11 cellular contexts compared by ENCODE assay signal in genomic region chr18:13563390-13563805, GRCh38.
A peak's percentile ranks its signal among the peaks of the same experiment; 100 is the strongest.
DNase-seq lines count a peak whose midpoint lies in the region; ATAC-seq and TF ChIP-seq lines count a peak whose summit lies in the region.
"Had no signal": no experiment of that assay in that cellular context is flagged by ENCODE, and none has a peak within 500 bp of the region (broad histone marks: within the 10 kb centered on the region; RNA-seq: fewer than 3 reads in every experiment).

No MANE protein-coding gene starts in this region.

- no peaks in the 10 kb centered on the region for H3K9me3 ChIP-seq in CD4-positive, CD25-positive, alpha-beta regulatory T cell (ENCODE audit: control insufficient read depth in 2 of 2, low read length in 2 of 2)
- no peaks in the 10 kb centered on the region for H3K9me3 ChIP-seq in Loucy (ENCODE audit: insufficient read depth, low read depth, low read length)

- H3F3A ChIP-seq in Loucy (ENCODE audit: low read depth), result no peaks in the 10 kb centered on the region

- H3K9me2 ChIP-seq in Loucy (replicated peaks; ENCODE audit: low read depth, low read length), result no peaks in the 10 kb centered on the region

- no peaks in the 10 kb centered on the region for H3K27me3 ChIP-seq in CD4-positive, CD25-positive, alpha-beta regulatory T cell (ENCODE audit: control insufficient read depth, insufficient read depth, low read length)
- no peaks in the 10 kb centered on the region for H3K27me3 ChIP-seq in Loucy (ENCODE audit: insufficient read depth, low read length, poor library complexity, severe bottlenecking)

- H3K36me3 Mint-ChIP-seq in CD4-positive, CD25-positive, alpha-beta regulatory T cell, result peaks cover 14% of the 10 kb centered on the region
- H3K36me3 Mint-ChIP-seq in naive B cell, result no peaks in the 10 kb centered on the region

- no peaks in the 10 kb centered on the region for H3K27me3 Mint-ChIP-seq in CD4-positive, CD25-positive, alpha-beta regulatory T cell
- no peaks in the 10 kb centered on the region for H3K27me3 Mint-ChIP-seq in naive B cell

- no peak overlapping the region for H3K4me3 ChIP-seq in CD4-positive, CD25-positive, alpha-beta regulatory T cell (ENCODE audit: low read depth, low read length)
- H3K4me3 ChIP-seq in Loucy (ENCODE audit: low read length, poor library complexity, severe bottlenecking) (no peak overlapping the region), coronary artery (no peak overlapping the region)

- H3K36me3 ChIP-seq in CD4-positive, CD25-positive, alpha-beta regulatory T cell (ENCODE audit: control insufficient read depth, insufficient read depth, low read length), result peaks cover 4% of the 10 kb centered on the region
- H3K36me3 ChIP-seq in Loucy (ENCODE audit: insufficient read depth, low read length), result no peaks in the 10 kb centered on the region

- H3K79me2 ChIP-seq in Loucy (ENCODE audit: insufficient read depth, low read length), result peaks cover 5% of the 10 kb centered on the region; the same call in 1 of the 2 replicates

- TF ChIP-seq CTCF in Loucy (conservative IDR thresholded peaks at IDR 0.05; ENCODE audit: low read length) (no peak), coronary artery (IDR thresholded peaks at IDR 0.05) (no peak)

- H3K4me1 ChIP-seq in CD4-positive, CD25-positive, alpha-beta regulatory T cell (ENCODE audit: control insufficient read depth, insufficient read depth, low read length, poor library complexity, severe bottlenecking), result peaks cover 35% of the 10 kb centered on the region
- H3K4me1 ChIP-seq in Loucy (ENCODE audit: insufficient read depth, low read length, poor library complexity, severe bottlenecking), result peaks cover 32% of the 10 kb centered on the region

- no peaks in the 10 kb centered on the region for H4K20me1 ChIP-seq in Loucy (ENCODE audit: insufficient read depth, low read length, poor library complexity, severe bottlenecking)

- H3K4me3 Mint-ChIP-seq in CD4-positive, CD25-positive, alpha-beta regulatory T cell, result peak overlapping the region in 1 of 4 donors; percentile 30
- H3K4me3 Mint-ChIP-seq in naive B cell, result peak overlapping the region; percentile 39 to 90 (median 72)

- no peak overlapping the region for H2AFZ ChIP-seq in Loucy (ENCODE audit: low read length)

- H3K9ac ChIP-seq in Loucy (ENCODE audit: low read depth, low read length, poor library complexity, severe bottlenecking), result no peak overlapping the region

- H3K27ac ChIP-seq in CD4-positive, CD25-positive, alpha-beta regulatory T cell (ENCODE audit: insufficient read depth, low read length, poor library complexity, severe bottlenecking), result no peak overlapping the region
- H3K27ac ChIP-seq in coronary artery, result no peak overlapping the region

- no peaks in the 10 kb centered on the region for H3K9me3 Mint-ChIP-seq in CD4-positive, CD25-positive, alpha-beta regulatory T cell
- H3K9me3 Mint-ChIP-seq in naive B cell, result no peaks in the 10 kb centered on the region

- H3K4me2 ChIP-seq in Loucy (ENCODE audit: low read depth, low read length, poor library complexity, severe bottlenecking), result peak overlapping the region; percentile 10

- DNase-seq in CD4-positive, CD25-positive, alpha-beta regulatory T cell, result no peak
- DNase-seq in anterior cingulate cortex (lab: John Stamatoyannopoulos, UW) (peak in 30 of 58 donors; percentile 15 to 73 (median 40)), naive B cell (peak; percentile 68), coronary artery (ENCODE audit: low spot score) (no peak), COLO829 (ENCODE audit: low spot score) (no peak)
- DNase-seq: amniotic stem cell, NCI-H1694, T-helper 9 cell had no signal

- H3K4me1 Mint-ChIP-seq in CD4-positive, CD25-positive, alpha-beta regulatory T cell, result peaks cover 34 to 85% (median 60%) of the 10 kb centered on the region in 4 donors
- peaks cover 46 to 71% (median 54%) of the 10 kb centered on the region in 3 donors for H3K4me1 Mint-ChIP-seq in naive B cell

- ATAC-seq in CD4-positive, CD25-positive, alpha-beta regulatory T cell (ENCODE audit: low read depth in 2 of 2), result no peak
- ATAC-seq in naive B cell (ENCODE audit: low read depth in 2 of 2) (peak; percentile 19 to 25), GM19395 (IDR thresholded peaks at IDR 0.05; ENCODE audit: unreplicated experiment) (no peak), GM18907 (IDR thresholded peaks at IDR 0.05; ENCODE audit: unreplicated experiment) (no peak)

- peak overlapping the region in 2 of 3 donors; percentile 67 to 94 for H3K27ac Mint-ChIP-seq in CD4-positive, CD25-positive, alpha-beta regulatory T cell
- peak overlapping the region; percentile 94 to 100 (median 99) for H3K27ac Mint-ChIP-seq in naive B cell

Comparison
In these comparisons a context has a peak if more than half of its experiments do, and no peak if none do; other contexts are left out.
1. ATAC-seq: peak in naive B cell (2 of 2); none in CD4-positive, CD25-positive, alpha-beta regulatory T cell (0 of 2), GM19395 (single experiment) and GM18907 (single experiment).
2. DNase-seq: peak in anterior cingulate cortex (30 of 58) and naive B cell (single experiment); none in CD4-positive, CD25-positive, alpha-beta regulatory T cell (0 of 3), coronary artery (single experiment) and COLO829 (single experiment).